7 cellular contexts compared by ENCODE assay signal in genomic region chr6:106974337-106974998, GRCh38. TPM values are rescaled to one million over a fixed set of nuclear protein-coding genes. Genes with fewer than 3 reads are reported as not detected.
A peak's percentile ranks its signal among the peaks of the same experiment; 100 is the strongest.
DNase-seq lines count a peak whose midpoint lies in the region; ATAC-seq and TF ChIP-seq lines count a peak whose summit lies in the region.

Gene CD24, minus strand, starts transcription at chr6:106974729. Its CDS starts 83 bp downstream, at chr6:106974646.

- peak; percentile 21 for ATAC-seq in HG02623 (IDR thresholded peaks at IDR 0.05; ENCODE audit: unreplicated experiment)
- no peak for ATAC-seq in GM21737 (IDR thresholded peaks at IDR 0.05; ENCODE audit: unreplicated experiment)

- no peaks in the 10 kb centered on the region for H3K27me3 ChIP-seq in iPS DF 6.9 (ENCODE audit: control insufficient read depth, insufficient read depth, low read length)
- H3K27me3 ChIP-seq in skeletal muscle tissue (ENCODE audit: control insufficient read depth in 3 of 3, insufficient read depth in 3 of 3, low read length in 3 of 3) = peaks cover 38 to 47% (median 47%) of the 10 kb centered on the region in 3 donors

- H3K9me3 ChIP-seq in iPS DF 6.9 (ENCODE audit: control insufficient read depth, insufficient read depth, low read length) = no peaks in the 10 kb centered on the region
- no peaks in the 10 kb centered on the region for H3K9me3 ChIP-seq in skeletal muscle tissue (ENCODE audit: control insufficient read depth in 3 of 3, low read length in 3 of 3)

- no CpG with 5 or more reads among the region's 73 CpGs for WGBS in iPS DF 6.9 (ENCODE audit: insufficient coverage, insufficient read length)

- H3K4me1 ChIP-seq in iPS DF 6.9 (ENCODE audit: control insufficient read depth, insufficient read depth, low read length) (no peaks in the 10 kb centered on the region; the same call in 1 of the 2 replicates), skeletal muscle tissue (ENCODE audit: control insufficient read depth in 3 of 3, insufficient read depth in 3 of 3, low read length in 3 of 3) (peaks cover 8 to 15% (median 14%) of the 10 kb centered on the region in 3 donors)

- H3K36me3 ChIP-seq in iPS DF 6.9 (ENCODE audit: control insufficient read depth, insufficient read depth, low read length) (peaks cover 9% of the 10 kb centered on the region), skeletal muscle tissue (ENCODE audit: control insufficient read depth in 3 of 3, insufficient read depth in 3 of 3, low read length in 3 of 3) (no peaks in the 10 kb centered on the region)

- peak; percentile 79 for DNase-seq in NCI-H2227 (lab: John Stamatoyannopoulos, UW; ENCODE audit: unreplicated experiment)
- peak; percentile 23 for DNase-seq in activated naive CD4-positive, alpha-beta T cell treated with anti-CD3 and anti-CD28 coated beads, Interleukin-2, amount 50 U/mL, for 16 hours
- no peak for DNase-seq in iPS DF 6.9 (ENCODE audit: low read depth, low spot score)

- H3K9ac ChIP-seq in skeletal muscle tissue (ENCODE audit: low read depth in 1 of 3, low read length in 3 of 3) = peak within 1 kb of the TSS in 1 of 3 donors; percentile 16

- no peak for TF ChIP-seq CTCF in GM12875 (IDR thresholded peaks at IDR 0.05; ENCODE audit: borderline replicate concordance, insufficient read depth, low read depth, low read length)

- H3K27ac ChIP-seq in iPS DF 6.9 (ENCODE audit: low read length) (no peak within 1 kb of the TSS), skeletal muscle tissue (ENCODE audit: low read depth, low read length) (no peak within 1 kb of the TSS)

- peak within 1 kb of the TSS; percentile 64 for H3K4me3 ChIP-seq in GM12875 (ENCODE audit: low read depth, low read length)
- H3K4me3 ChIP-seq in iPS DF 6.9 (ENCODE audit: low read length) = peak within 1 kb of the TSS; percentile 80
- peak within 1 kb of the TSS; percentile 14 to 61 (median 49) for H3K4me3 ChIP-seq in skeletal muscle tissue (ENCODE audit: low read length in 3 of 3)

RNA-seq across cellular contexts. Expression of gene CD24, which starts in this region (rescaled TPM):
- 16.7 TPM for total RNA-seq in skeletal muscle tissue
